In the genomic region with DNA sequence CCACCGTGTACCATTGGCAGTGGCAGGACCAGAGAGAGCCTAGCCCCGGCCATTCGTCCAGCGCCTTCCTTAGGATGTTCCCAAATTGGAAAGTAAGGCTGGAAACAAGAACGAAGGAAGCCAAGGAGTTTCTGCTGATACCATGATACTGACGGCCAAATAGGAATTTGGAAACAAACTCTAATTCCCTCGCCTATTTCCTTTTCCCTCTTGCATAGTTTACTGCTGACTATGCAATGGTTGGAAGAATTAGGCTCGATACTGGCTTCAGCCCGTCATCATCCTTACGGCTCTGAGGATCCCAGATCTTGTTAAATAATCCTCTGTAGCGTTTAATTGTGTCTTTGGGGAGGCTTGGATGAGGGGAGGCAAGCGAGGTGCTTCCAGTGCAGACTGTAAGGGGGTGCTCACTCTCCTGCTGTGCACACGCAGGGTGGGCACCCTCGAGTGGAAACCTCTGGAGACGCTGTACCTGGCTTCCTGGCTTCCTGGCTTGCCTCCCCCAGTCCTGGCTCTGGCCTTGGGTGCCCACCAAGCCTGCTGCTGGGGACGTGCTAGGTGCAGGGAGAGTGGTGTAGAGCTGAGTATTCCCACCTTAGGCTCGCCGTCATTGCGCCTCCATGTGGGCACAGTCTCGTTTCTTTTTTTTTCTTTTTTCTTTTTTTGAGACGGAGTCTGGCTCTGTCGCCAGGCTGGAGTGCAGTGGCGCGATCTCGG, we compare ENCODE assay signal across 17 cellular contexts. TPM values are rescaled to one million over a fixed set of nuclear protein-coding genes. Genes with fewer than 3 reads are reported as not detected.
A peak's percentile ranks its signal among the peaks of the same experiment; 100 is the strongest.
DNase-seq lines count a peak whose midpoint lies in the region; ATAC-seq lines count a peak whose summit lies in the region.
"Had no signal": no experiment of that assay in that cellular context is flagged by ENCODE, and none has a peak within 500 bp of the region (broad histone marks: within the 10 kb centered on the region; RNA-seq: fewer than 3 reads in every experiment).

No MANE protein-coding gene starts in this region.

- POLR2A ChIA-PET in activated CD4-positive, alpha-beta T cell treated with anti-CD3 and anti-CD28 coated beads, Interleukin-2, amount 10 ng/mL, durations not matched to agents 7 days and 5 days (lab: Charles Lee), result no interaction called here

- no peak overlapping the region for H3K27ac Mint-ChIP-seq in activated CD4-positive, alpha-beta T cell treated with anti-CD3 and anti-CD28 coated beads, Interleukin-2, amount 10 ng/mL, durations not matched to agents 24 days and 14 days
- H3K27ac Mint-ChIP-seq in activated CD4-positive, alpha-beta T cell treated with anti-CD3 and anti-CD28 coated beads, Interleukin-2, amount 10 ng/mL, durations not matched to agents 7 days and 5 days, result no peak overlapping the region
- H3K27ac Mint-ChIP-seq: CD14-positive monocyte had no signal

- H3K27me3 Mint-ChIP-seq in activated CD4-positive, alpha-beta T cell treated with anti-CD3 and anti-CD28 coated beads, Interleukin-2, amount 10 ng/mL, durations not matched to agents 24 days and 14 days, result peaks cover 12% of the 10 kb centered on the region
- peaks cover 20% of the 10 kb centered on the region for H3K27me3 Mint-ChIP-seq in activated CD4-positive, alpha-beta T cell treated with anti-CD3 and anti-CD28 coated beads, Interleukin-2, amount 10 ng/mL, durations not matched to agents 7 days and 5 days

- DNase-seq in DMS53 (lab: John Stamatoyannopoulos, UW), result peak; percentile 32
- DNase-seq in DMS53 treated with DMSO at 0.1 percent for 48 hours (lab: John Stamatoyannopoulos, UW; ENCODE audit: unreplicated experiment), result no peak
- DNase-seq in adipocyte (ENCODE audit: low read depth), result no peak
- DNase-seq in iPS-NIHi7 (ENCODE audit: extremely low spot score), result peak; percentile 43
- no peak for DNase-seq in Right ventricle myocardium inferior (ENCODE audit: missing footprints)
- DNase-seq in RPMI8226, result no peak
- no peak for DNase-seq in activated CD4-positive, alpha-beta T cell treated with anti-CD3 and anti-CD28 coated beads, Interleukin-2, amount 10 ng/mL, durations not matched to agents 24 days and 14 days
- DNase-seq in activated CD4-positive, alpha-beta T cell treated with anti-CD3 and anti-CD28 coated beads, Interleukin-2, amount 10 ng/mL, durations not matched to agents 7 days and 5 days, result no peak
- DNase-seq: 8988T, COR-L47, GOT3, Karpas-422, MM.1S, NCI-H2029 treated with DMSO at 0.1 percent for 48 hours, NCI-H510A, SJCRH30 had no signal

- no peak overlapping the region for H3K4me3 Mint-ChIP-seq in activated CD4-positive, alpha-beta T cell treated with anti-CD3 and anti-CD28 coated beads, Interleukin-2, amount 10 ng/mL, durations not matched to agents 24 days and 14 days
- H3K4me3 Mint-ChIP-seq in activated CD4-positive, alpha-beta T cell treated with anti-CD3 and anti-CD28 coated beads, Interleukin-2, amount 10 ng/mL, durations not matched to agents 7 days and 5 days, result no peak overlapping the region

- ATAC-seq in Right ventricle myocardium inferior, result no peak

- no peaks in the 10 kb centered on the region for H3K9me3 Mint-ChIP-seq in activated CD4-positive, alpha-beta T cell treated with anti-CD3 and anti-CD28 coated beads, Interleukin-2, amount 10 ng/mL, durations not matched to agents 24 days and 14 days
- no peaks in the 10 kb centered on the region for H3K9me3 Mint-ChIP-seq in activated CD4-positive, alpha-beta T cell treated with anti-CD3 and anti-CD28 coated beads, Interleukin-2, amount 10 ng/mL, durations not matched to agents 7 days and 5 days

- H3K4me3 ChIP-seq in adipocyte (ENCODE audit: low read length), result peak overlapping the region; percentile 67
- H3K4me3 ChIP-seq: SJCRH30 had no signal

- CTCF ChIA-PET in activated CD4-positive, alpha-beta T cell treated with anti-CD3 and anti-CD28 coated beads, Interleukin-2, amount 10 ng/mL, durations not matched to agents 7 days and 5 days (lab: Charles Lee), result interaction anchor here (0.6 kb wide), 1 partner anchor 611 kb away, joined by 3 read pairs; no protein-coding TSS in a partner anchor

- no peaks in the 10 kb centered on the region for H3K27me3 ChIP-seq in adipocyte (replicated peaks; ENCODE audit: control insufficient read depth, insufficient read depth, low read length)

- intact Hi-C loops in Right ventricle myocardium inferior (cut with DNase I), result no loop called here
- intact Hi-C loops in activated CD4-positive, alpha-beta T cell treated with anti-CD3 and anti-CD28 coated beads, Interleukin-2, amount 10 ng/mL, durations not matched to agents 24 days and 14 days (cut with micrococcal nuclease), result no loop called here

- H3K36me3 Mint-ChIP-seq in activated CD4-positive, alpha-beta T cell treated with anti-CD3 and anti-CD28 coated beads, Interleukin-2, amount 10 ng/mL, durations not matched to agents 24 days and 14 days (ENCODE audit: low read depth), result no peaks in the 10 kb centered on the region
- no peaks in the 10 kb centered on the region for H3K36me3 Mint-ChIP-seq in activated CD4-positive, alpha-beta T cell treated with anti-CD3 and anti-CD28 coated beads, Interleukin-2, amount 10 ng/mL, durations not matched to agents 7 days and 5 days (ENCODE audit: low read depth)

- no peaks in the 10 kb centered on the region for H3K4me1 Mint-ChIP-seq in activated CD4-positive, alpha-beta T cell treated with anti-CD3 and anti-CD28 coated beads, Interleukin-2, amount 10 ng/mL, durations not matched to agents 24 days and 14 days
- no peaks in the 10 kb centered on the region for H3K4me1 Mint-ChIP-seq in activated CD4-positive, alpha-beta T cell treated with anti-CD3 and anti-CD28 coated beads, Interleukin-2, amount 10 ng/mL, durations not matched to agents 7 days and 5 days

- H3K4me1 ChIP-seq in adipocyte (ENCODE audit: control insufficient read depth, insufficient read depth, low read length), result peaks cover 4% of the 10 kb centered on the region
- H3K4me1 ChIP-seq: SJCRH30 had no signal

- H3K9ac ChIP-seq in adipocyte (ENCODE audit: low read length), result no peak overlapping the region

- H3K9me3 ChIP-seq in adipocyte (ENCODE audit: control insufficient read depth, low read length), result no peaks in the 10 kb centered on the region
- H3K9me3 ChIP-seq: SJCRH30 had no signal

- no peaks in the 10 kb centered on the region for H3K36me3 ChIP-seq in adipocyte (ENCODE audit: control insufficient read depth, insufficient read depth, low read length, severe bottlenecking)
- H3K36me3 ChIP-seq: SJCRH30 had no signal

RNA-seq across cellular contexts. Expression of a gene that starts 27.4 kb away (rescaled TPM):
- total RNA-seq in Right ventricle myocardium inferior, result 159 TPM
- total RNA-seq in activated CD4-positive, alpha-beta T cell treated with anti-CD3 and anti-CD28 coated beads, Interleukin-2, amount 10 ng/mL, durations not matched to agents 24 days and 14 days, result 66.0 and 69.9 TPM in 2 replicates
- total RNA-seq in activated CD4-positive, alpha-beta T cell treated with anti-CD3 and anti-CD28 coated beads, Interleukin-2, amount 10 ng/mL, durations not matched to agents 7 days and 5 days, result 10 to 100 TPM; 39.3 to 48.8 TPM

RNA-seq across cellular contexts. Expression of a gene that starts 56.3 kb away (rescaled TPM):
- total RNA-seq in Right ventricle myocardium inferior, result 74.1 TPM
- total RNA-seq in activated CD4-positive, alpha-beta T cell treated with anti-CD3 and anti-CD28 coated beads, Interleukin-2, amount 10 ng/mL, durations not matched to agents 24 days and 14 days, result 87.6 and 92.5 TPM in 2 replicates
- total RNA-seq in activated CD4-positive, alpha-beta T cell treated with anti-CD3 and anti-CD28 coated beads, Interleukin-2, amount 10 ng/mL, durations not matched to agents 7 days and 5 days, result 10 to 100 TPM; 43.0 to 52.1 TPM

Comparison
In these comparisons a context has a peak if more than half of its experiments do, and no peak if none do; other contexts are left out.
1. DNase-seq: peak in DMS53 (single experiment) and iPS-NIHi7 (single experiment); none in DMS53 treated with DMSO at 0.1 percent for 48 hours (single experiment), adipocyte (single experiment), Right ventricle myocardium inferior (single experiment), RPMI8226 (single experiment), activated CD4-positive, alpha-beta T cell treated with anti-CD3 and anti-CD28 coated beads, Interleukin-2, amount 10 ng/mL, durations not matched to agents 24 days and 14 days (single experiment) and activated CD4-positive, alpha-beta T cell treated with anti-CD3 and anti-CD28 coated beads, Interleukin-2, amount 10 ng/mL, durations not matched to agents 7 days and 5 days (single experiment).